18 cellular contexts compared by ENCODE assay signal in the genomic region with DNA sequence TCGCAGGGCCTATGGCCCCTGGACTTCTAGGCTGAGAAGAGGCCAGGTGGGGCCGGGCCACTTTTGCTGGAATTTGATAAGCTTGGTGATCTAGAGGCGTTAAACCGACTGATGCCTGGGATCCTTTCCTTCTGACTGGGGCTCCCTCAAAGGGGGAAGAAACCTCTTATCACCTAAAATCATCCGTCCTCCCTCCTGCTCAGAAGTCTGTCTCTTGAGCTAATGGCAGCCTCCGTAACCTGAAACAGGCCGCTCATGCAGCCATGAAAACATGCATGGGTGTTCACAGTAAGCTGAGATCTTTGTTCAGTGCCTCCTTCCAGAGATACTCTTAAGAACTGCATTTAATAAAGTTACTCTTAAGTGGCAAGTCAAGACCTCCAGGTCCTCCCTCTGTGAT.
"Had no signal": no experiment of that assay in that cellular context is flagged by ENCODE, and none has a peak within 500 bp of the region (broad histone marks: within the 10 kb centered on the region; RNA-seq: fewer than 3 reads in every experiment).

No MANE protein-coding gene starts in this region.

- H3K9me3 Mint-ChIP-seq: activated CD4-positive, alpha-beta memory T cell treated with anti-CD3 and anti-CD28 coated beads for 36 hours; activated naive CD4-positive, alpha-beta T cell treated with anti-CD3 and anti-CD28 coated beads, Interleukin-2, amount 10 ng/mL, durations not matched to agents 7 days and 5 days; activated T-helper 2 cell treated with anti-CD3 and anti-CD28 coated beads, Interferon-gamma antibody, Interleukin-2, Interleukin-4, amounts not matched to agents 10 μg/mL and 5 μg/mL and 100 μg/mL, durations not matched to agents 14 hours and 24 hours and 36 hours; stimulated activated naive CD8-positive, alpha-beta T cell treated with anti-CD3 and anti-CD28 coated beads, Interleukin-15, Interleukin-2, amounts not matched to agents 100 ng/mL and 50 ng/mL, for 24 hours; WTC11 had no signal

- H3K27ac Mint-ChIP-seq: activated CD4-positive, alpha-beta memory T cell treated with anti-CD3 and anti-CD28 coated beads for 36 hours; activated CD4-positive, alpha-beta T cell treated with anti-CD3 and anti-CD28 coated beads for 36 hours; activated T-helper 2 cell treated with anti-CD3 and anti-CD28 coated beads, Interferon-gamma antibody, Interleukin-2, Interleukin-4, amounts not matched to agents 10 μg/mL and 5 μg/mL and 100 μg/mL, durations not matched to agents 14 hours and 24 hours and 36 hours; stimulated activated naive CD8-positive, alpha-beta T cell treated with anti-CD3 and anti-CD28 coated beads, Interleukin-15, Interleukin-2, amounts not matched to agents 100 ng/mL and 50 ng/mL, for 24 hours; WTC11 had no signal

- H3K27me3 Mint-ChIP-seq: activated CD4-positive, alpha-beta memory T cell treated with anti-CD3 and anti-CD28 coated beads for 36 hours; activated CD4-positive, alpha-beta T cell treated with anti-CD3 and anti-CD28 coated beads for 36 hours; activated naive CD4-positive, alpha-beta T cell treated with anti-CD3 and anti-CD28 coated beads, Interleukin-2, amount 10 ng/mL, durations not matched to agents 7 days and 5 days; stimulated activated naive CD8-positive, alpha-beta T cell treated with anti-CD3 and anti-CD28 coated beads, Interleukin-15, Interleukin-2, amounts not matched to agents 100 ng/mL and 50 ng/mL, for 24 hours had no signal

- H3K4me1 Mint-ChIP-seq: WTC11 had no signal

- H3K4me3 Mint-ChIP-seq: activated CD4-positive, alpha-beta memory T cell treated with anti-CD3 and anti-CD28 coated beads for 36 hours; activated CD4-positive, alpha-beta T cell treated with anti-CD3 and anti-CD28 coated beads for 36 hours; activated naive CD4-positive, alpha-beta T cell treated with anti-CD3 and anti-CD28 coated beads, Interleukin-2, amount 10 ng/mL, durations not matched to agents 7 days and 5 days; stimulated activated naive CD8-positive, alpha-beta T cell treated with anti-CD3 and anti-CD28 coated beads, Interleukin-15, Interleukin-2, amounts not matched to agents 100 ng/mL and 50 ng/mL, for 24 hours; WTC11 had no signal

- ATAC-seq: activated CD4-positive, alpha-beta T cell treated with anti-CD3 and anti-CD28 coated beads for 36 hours; left colon; psoas muscle; right lobe of liver; WTC11 had no signal

- DNase-seq: activated CD4-positive, alpha-beta memory T cell treated with anti-CD3 and anti-CD28 coated beads for 36 hours; activated CD4-positive, alpha-beta T cell treated with anti-CD3 and anti-CD28 coated beads for 36 hours; activated naive CD4-positive, alpha-beta T cell treated with anti-CD3 and anti-CD28 coated beads, Interleukin-2, amount 10 ng/mL, durations not matched to agents 7 days and 5 days; activated T-cell treated with anti-CD3 and anti-CD28 coated beads, Interleukin-2, amount 50 U/mL, for 1 hour; amniotic stem cell; dermis blood vessel endothelial cell; effector memory CD4-positive, alpha-beta T cell; left colon; ovary; psoas muscle; right lobe of liver; small intestine; stimulated activated CD4-positive, alpha-beta T cell treated with anti-CD3 and anti-CD28 coated beads, Interleukin-15, amount 100 ng/mL, for 24 hours; stimulated activated CD4-positive, alpha-beta T cell treated with anti-CD3 and anti-CD28 coated beads, Interleukin-2, amount 100 ng/mL, for 48 hours; upper lobe of left lung had no signal
